8 cellular contexts compared by ENCODE assay signal in the genomic region with DNA sequence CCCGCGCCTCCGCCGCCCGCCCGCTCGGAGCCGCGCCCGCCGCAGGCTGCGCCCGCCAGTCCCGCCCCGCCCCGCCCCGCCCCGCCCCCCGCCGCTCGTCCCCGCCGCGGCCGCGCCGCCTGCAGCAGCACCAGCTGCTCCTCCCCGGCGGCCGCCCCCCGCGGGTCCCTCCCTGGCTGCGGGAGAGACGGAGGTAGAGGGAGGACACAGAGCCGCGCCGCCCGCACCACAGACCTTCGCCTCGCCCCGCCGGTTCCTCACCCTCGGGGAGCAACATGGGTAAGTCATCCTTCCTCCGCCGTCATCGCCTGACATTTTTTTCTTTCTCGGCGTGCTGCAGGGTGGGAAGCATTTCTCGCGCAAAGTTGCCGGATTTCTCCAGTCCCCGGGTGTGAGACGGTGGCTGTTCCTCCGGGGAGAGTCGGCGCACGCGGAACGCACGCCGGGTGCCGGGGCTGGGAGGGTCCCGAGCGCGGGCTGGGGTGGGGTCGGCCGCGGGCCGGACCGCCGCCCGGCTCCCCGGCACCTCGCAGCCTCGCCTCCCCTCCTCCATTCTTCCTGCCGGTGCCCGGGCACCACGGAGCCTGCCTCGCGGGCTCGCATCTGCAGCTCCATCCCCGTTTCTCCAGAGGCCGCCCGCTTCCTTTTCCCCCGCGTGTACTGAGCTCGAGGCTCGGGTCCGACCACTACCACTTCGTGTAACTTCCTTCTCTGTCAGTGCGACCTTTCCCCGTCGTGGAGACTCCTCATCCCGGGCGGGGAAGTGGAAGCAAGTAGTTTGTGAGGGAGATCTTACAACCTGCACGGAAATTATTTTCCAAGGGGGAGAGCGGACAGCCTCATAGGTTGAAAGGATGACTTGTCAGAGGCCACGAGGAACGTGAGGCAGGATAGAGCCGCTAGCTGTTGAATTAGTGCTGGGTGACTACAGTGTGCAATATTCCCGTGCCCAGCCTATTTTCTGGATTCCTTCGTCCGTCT. TPM values are rescaled to one million over a fixed set of nuclear protein-coding genes. Genes with fewer than 3 reads are reported as not detected.
DNase-seq lines count a peak whose midpoint lies in the region; ATAC-seq, FAIRE-seq and TF ChIP-seq lines count a peak whose summit lies in the region.

A gene with protein sequence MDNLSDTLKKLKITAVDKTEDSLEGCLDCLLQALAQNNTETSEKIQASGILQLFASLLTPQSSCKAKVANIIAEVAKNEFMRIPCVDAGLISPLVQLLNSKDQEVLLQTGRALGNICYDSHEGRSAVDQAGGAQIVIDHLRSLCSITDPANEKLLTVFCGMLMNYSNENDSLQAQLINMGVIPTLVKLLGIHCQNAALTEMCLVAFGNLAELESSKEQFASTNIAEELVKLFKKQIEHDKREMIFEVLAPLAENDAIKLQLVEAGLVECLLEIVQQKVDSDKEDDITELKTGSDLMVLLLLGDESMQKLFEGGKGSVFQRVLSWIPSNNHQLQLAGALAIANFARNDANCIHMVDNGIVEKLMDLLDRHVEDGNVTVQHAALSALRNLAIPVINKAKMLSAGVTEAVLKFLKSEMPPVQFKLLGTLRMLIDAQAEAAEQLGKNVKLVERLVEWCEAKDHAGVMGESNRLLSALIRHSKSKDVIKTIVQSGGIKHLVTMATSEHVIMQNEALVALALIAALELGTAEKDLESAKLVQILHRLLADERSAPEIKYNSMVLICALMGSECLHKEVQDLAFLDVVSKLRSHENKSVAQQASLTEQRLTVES (plus strand): TSS at position 94 of the 981 bp plus-strand sequence. CDS start 182 bp downstream, at position 276.

- ATAC-seq in GM21367 (IDR thresholded peaks at IDR 0.05; ENCODE audit: unreplicated experiment) = peak; percentile 5
- peak; percentile 12 for ATAC-seq in Right ventricle myocardium superior (ENCODE audit: poor library complexity)
- peak; percentile 5 to 22 (median 11) for ATAC-seq in pancreas
- ATAC-seq in upper lobe of left lung (ENCODE audit: low FRiP score in 2 of 2) = peak; percentile 47 to 50

- H3K27me3 Mint-ChIP-seq in Caco-2 (ENCODE audit: insufficient read depth, unreplicated experiment) = no peaks in the 10 kb centered on the region

- no TSS peak for BruUV-seq in Caco-2 (replicated peaks; lab: Mats Ljungman, UMichigan)

- TF ChIP-seq CTCF in Caco-2 (IDR thresholded peaks at IDR 0.05; ENCODE audit: insufficient read depth in 1 of 2, low read depth in 1 of 2, low read length in 1 of 2, severe bottlenecking in 1 of 2, unreplicated experiment in 1 of 2) (no peak), RWPE1 (conservative IDR thresholded peaks at IDR 0.05; ENCODE audit: low read depth) (no peak), pancreas (IDR thresholded peaks at IDR 0.05) (no peak), upper lobe of left lung (IDR thresholded peaks at IDR 0.05) (no peak)

- H3K4me1 ChIP-seq in Caco-2 (peaks cover 10% of the 10 kb centered on the region), pancreas (peaks cover 0 to 12% (median 4%) of the 10 kb centered on the region in 3 donors), upper lobe of left lung (peaks cover 15 to 19% (median 18%) of the 10 kb centered on the region in 4 donors)

- POLR2A ChIA-PET in Caco-2 (lab: Charles Lee) (interaction anchor here (0.6 to 2.3 kb wide), 4 partner anchors 13 to 667 kb away, joined by 3 to 15 read pairs (median 4); a partner anchor contains a TSS), RWPE1 (lab: Yijun Ruan, JAX; ENCODE audit: low non-redundant PET) (interaction anchor here (0.6 kb wide), 1 partner anchor 9 kb away, joined by 3 read pairs; no protein-coding TSS in a partner anchor)

- no peak for TF ChIP-seq EP300 in upper lobe of left lung (IDR thresholded peaks at IDR 0.05)

- H3K4me1 Mint-ChIP-seq in Caco-2 (ENCODE audit: low read depth, unreplicated experiment) = peaks cover 20% of the 10 kb centered on the region

- no peaks in the 10 kb centered on the region; the same call in 1 of the 2 replicates for H3K36me3 ChIP-seq in Caco-2 (ENCODE audit: control insufficient read depth, insufficient read depth, low read length)
- H3K36me3 ChIP-seq in pancreas = no peaks in the 10 kb centered on the region
- H3K36me3 ChIP-seq in upper lobe of left lung = no peaks in the 10 kb centered on the region

- H3K4me3 ChIP-seq in Caco-2 (ENCODE audit: low read depth, low read length) (peak within 1 kb of the TSS; percentile 64), pancreas (peak within 1 kb of the TSS; percentile 65 to 91 (median 70)), upper lobe of left lung (peak within 1 kb of the TSS; percentile 70 to 92 (median 82))

- H3K9me3 ChIP-seq in Caco-2 (no peaks in the 10 kb centered on the region), pancreas (no peaks in the 10 kb centered on the region), upper lobe of left lung (no peaks in the 10 kb centered on the region)

- peak within 1 kb of the TSS; percentile 89 for H3K4me3 Mint-ChIP-seq in Caco-2 (ENCODE audit: unreplicated experiment)

- no peak for TF ChIP-seq POLR2A in upper lobe of left lung (IDR thresholded peaks at IDR 0.05)

- CTCF ChIA-PET in Caco-2 (lab: Charles Lee) = interaction anchor here (0.8 to 1.1 kb wide), 3 partner anchors 8 to 148 kb away, joined by 4 to 7 read pairs (median 4); no protein-coding TSS in a partner anchor
- CTCF ChIA-PET in RWPE1 (lab: Yijun Ruan, JAX) = interaction anchor here (0.7 kb wide), 1 partner anchor 23 kb away, joined by 3 read pairs; no protein-coding TSS in a partner anchor

- FAIRE-seq in pancreas (lab: Jason Lieb, UNC) = no peak

- peaks cover 6% of the 10 kb centered on the region for H3K36me3 Mint-ChIP-seq in Caco-2 (ENCODE audit: insufficient read depth, unreplicated experiment)

- H3K9me3 Mint-ChIP-seq in Caco-2 (ENCODE audit: unreplicated experiment) = no peaks in the 10 kb centered on the region

- no peaks in the 10 kb centered on the region for H3K27me3 ChIP-seq in Caco-2 (replicated peaks; ENCODE audit: control insufficient read depth, insufficient read depth, low read length)
- no peaks in the 10 kb centered on the region for H3K27me3 ChIP-seq in pancreas
- H3K27me3 ChIP-seq in upper lobe of left lung = no peaks in the 10 kb centered on the region

- H3K27ac ChIP-seq in RWPE1 (peak within 1 kb of the TSS; percentile 96), adipose tissue (ENCODE audit: low read depth, low read length) (peak within 1 kb of the TSS; percentile 76), pancreas (peak within 1 kb of the TSS; percentile 97 to 99 (median 99)), upper lobe of left lung (peak within 1 kb of the TSS; percentile 91 to 98 (median 94))

- WGBS in adipose tissue, 3 donors = 0 to 1% (median 0%) methylated on average over 71 to 103 of the region's 103 CpGs
- 0 to 1% methylated on average over 47 to 101 of the region's 103 CpGs for WGBS in pancreas, 2 donors
- 0 to 1% methylated on average over 44 to 56 of the region's 103 CpGs for WGBS in upper lobe of left lung, 2 donors

- DNase-seq in Caco-2 (peak; percentile 42 to 43), HT1080 (ENCODE audit: low read depth) (peak; percentile 58), RWPE1 (ENCODE audit: low spot score) (peak; percentile 57), Right ventricle myocardium superior (peak; percentile 61), pancreas (peak in 5 of 6 donors; percentile 19 to 89 (median 38)), upper lobe of left lung (peak; percentile 57 to 97)

- intact Hi-C loops in Caco-2 (cut with micrococcal nuclease; ENCODE audit: unreplicated experiment) = loop anchor here (5.0 to 10.0 kb wide), 4 partner anchors 66 to 1301 kb away; a partner anchor contains a TSS
- intact Hi-C loops in Right ventricle myocardium superior (cut with DNase I) = loop anchor here (10.0 kb wide), 1 partner anchor 117 kb away; a partner anchor contains a TSS
- intact Hi-C loops in pancreas (cut with DNase I) = no loop called here

- peak within 1 kb of the TSS; percentile 96 for H3K27ac Mint-ChIP-seq in Caco-2 (ENCODE audit: unreplicated experiment)

RNA-seq across cellular contexts. Expression of the gene that starts here (rescaled TPM):
- 40.3 and 45.5 TPM in 2 replicates for total RNA-seq in Caco-2 (2022)
- 35.8 and 48.5 TPM in 2 replicates for total RNA-seq in HT1080 (2014; rRNA removed; shearing (Covaris generic))
- polyA plus RNA-seq in HT1080 (2015; cell fraction: cytosol; rRNA removed) = 36.3 and 42.3 TPM in 2 replicates
- 38.4 and 43.3 TPM in 2 replicates for polyA plus RNA-seq in HT1080 (2015; cell fraction: nucleus; rRNA removed)
- polyA plus RNA-seq in adipose tissue = 10 to 100 TPM; 14.4 to 20.0 (median 18.5) TPM
- 10.5 TPM for total RNA-seq in Right ventricle myocardium superior
- total RNA-seq in pancreas = 10 to 100 TPM; 19.0 to 24.9 (median 22.6) TPM
- polyA plus RNA-seq in pancreas = 10 to 100 TPM in 1 of 2 donors, 1 to 10 TPM in 1; 6.6 to 10.6 TPM
- total RNA-seq in upper lobe of left lung = 10 to 100 TPM; 20.6 to 63.9 (median 35.5) TPM

Comparison
In these comparisons a context has a peak if more than half of its experiments do, and no peak if none do; other contexts are left out.
1. Peak in every context shown above with its lines: DNase-seq, ATAC-seq, H3K4me3 ChIP-seq and H3K27ac ChIP-seq.
2. intact Hi-C loops: an anchor here in Caco-2 (5.0 to 10.0 kb wide) and Right ventricle myocardium superior (10.0 kb wide); none called in pancreas.